Comparison of ENCODE assay signal across 10 cellular contexts in the genomic region with DNA sequence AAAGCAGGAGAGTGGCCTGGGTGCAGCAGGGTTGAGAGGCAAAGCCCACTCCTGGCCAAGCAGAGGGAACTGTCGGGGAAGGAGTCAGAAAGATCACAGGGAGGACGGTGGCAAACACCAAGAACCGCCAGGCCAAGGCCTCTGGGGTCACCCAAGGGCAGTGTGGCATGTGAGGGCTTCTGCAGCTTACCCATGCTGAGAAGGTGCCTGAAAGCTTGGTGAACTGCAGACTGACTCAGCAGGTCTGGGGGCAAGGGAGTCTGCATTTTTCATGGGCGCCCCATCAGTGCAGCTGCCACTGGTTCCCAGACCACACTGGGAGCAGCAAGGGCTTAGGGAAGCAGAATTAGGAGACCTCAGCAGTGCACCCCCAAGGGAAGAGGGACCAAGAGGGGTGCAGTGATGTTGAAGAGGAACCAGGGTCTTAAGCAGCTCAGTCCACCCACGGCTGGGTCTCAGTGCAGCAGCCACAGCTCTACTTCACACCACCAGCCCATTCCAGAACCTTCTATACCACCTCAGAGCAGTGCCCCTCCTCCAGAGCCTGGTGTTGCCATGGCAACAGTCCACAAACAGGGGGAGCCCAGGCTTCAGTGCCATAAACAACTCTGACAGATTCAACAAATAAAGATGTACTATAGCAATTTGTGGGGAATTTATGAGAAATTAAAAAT. TPM values are rescaled to one million over a fixed set of nuclear protein-coding genes. Genes with fewer than 3 reads are reported as not detected.
A peak's percentile ranks its signal among the peaks of the same experiment; 100 is the strongest.
DNase-seq lines count a peak whose midpoint lies in the region; ATAC-seq and TF ChIP-seq lines count a peak whose summit lies in the region.
"Had no signal": no experiment of that assay in that cellular context is flagged by ENCODE, and none has a peak within 500 bp of the region (broad histone marks: within the 10 kb centered on the region; RNA-seq: fewer than 3 reads in every experiment).

No MANE protein-coding gene starts in this region.

- dilution Hi-C loops in mammary epithelial cell (cut with HindIII; ENCODE audit: low sequenced_read_pairs): no loop called here

- no peaks in the 10 kb centered on the region for H3K9me3 ChIP-seq in CD8-positive, alpha-beta memory T cell (ENCODE audit: low read length)
- H3K9me3 ChIP-seq in T-helper 17 cell (ENCODE audit: control insufficient read depth, low read length, poor library complexity, severe bottlenecking) (no peaks in the 10 kb centered on the region), esophagus (ENCODE audit: control insufficient read depth in 2 of 2, insufficient read depth in 1 of 2, low read depth in 1 of 2, low read length in 1 of 2) (peaks cover 0 to 2% of the 10 kb centered on the region in 2 donors), mammary epithelial cell (replicated peaks; ENCODE audit: insufficient read depth, low read length) (no peaks in the 10 kb centered on the region)
- H3K9me3 ChIP-seq: MG63 had no signal

- peaks cover 32 to 45% (median 32%) of the 10 kb centered on the region in 3 donors for H3K4me1 Mint-ChIP-seq in CD8-positive, alpha-beta memory T cell
- peaks cover 18% of the 10 kb centered on the region for H3K4me1 Mint-ChIP-seq in T-helper 17 cell
- peaks cover 25 to 48% of the 10 kb centered on the region in 2 donors for H3K4me1 Mint-ChIP-seq in natural killer cell

- peak in 3 of 5 donors; percentile 27 to 65 (median 57) for DNase-seq in CD8-positive, alpha-beta memory T cell
- DNase-seq in T-helper 17 cell (no peak), natural killer cell (peak; percentile 45), mammary epithelial cell (no peak)
- DNase-seq: foreskin keratinocyte had no signal

- in situ Hi-C loops in mammary epithelial cell (cut with MboI; ENCODE audit: low sequenced_read_pairs in 2 of 2): no loop called here

- peak overlapping the region in 6 of 8 donors; percentile 10 to 76 (median 58) for H3K27ac Mint-ChIP-seq in CD8-positive, alpha-beta memory T cell
- H3K27ac Mint-ChIP-seq in T-helper 17 cell (peak overlapping the region; percentile 32), natural killer cell (peak overlapping the region; percentile 45 to 90)

- CTCF ChIA-PET in CD8-positive, alpha-beta memory T cell (lab: Charles Lee): no interaction called here
- CTCF ChIA-PET in mammary epithelial cell (lab: Charles Lee; ENCODE audit: low non-redundant PET): no interaction called here

- H3K27me3 Mint-ChIP-seq in CD8-positive, alpha-beta memory T cell: no peaks in the 10 kb centered on the region
- H3K27me3 Mint-ChIP-seq in T-helper 17 cell: no peaks in the 10 kb centered on the region
- H3K27me3 Mint-ChIP-seq in natural killer cell (ENCODE audit: low read depth in 2 of 2): no peaks in the 10 kb centered on the region

- intact Hi-C loops in natural killer cell (cut with micrococcal nuclease) (no loop called here), mammary epithelial cell (cut with micrococcal nuclease) (no loop called here)

- no TSS peak for BruUV-seq in mammary epithelial cell (replicated peaks; lab: Mats Ljungman, UMichigan)

- no peak overlapping the region for H3K4me3 Mint-ChIP-seq in CD8-positive, alpha-beta memory T cell
- no peak overlapping the region for H3K4me3 Mint-ChIP-seq in T-helper 17 cell
- no peak overlapping the region for H3K4me3 Mint-ChIP-seq in natural killer cell

- peaks cover 0 to 13% (median 3%) of the 10 kb centered on the region in 3 donors for H3K36me3 Mint-ChIP-seq in CD8-positive, alpha-beta memory T cell
- no peaks in the 10 kb centered on the region for H3K36me3 Mint-ChIP-seq in T-helper 17 cell (ENCODE audit: low read depth)
- H3K36me3 Mint-ChIP-seq in natural killer cell: no peaks in the 10 kb centered on the region

- no peaks in the 10 kb centered on the region for H4K20me1 ChIP-seq in mammary epithelial cell (ENCODE audit: insufficient read depth, low read length)

- H3K9ac ChIP-seq in mammary epithelial cell (ENCODE audit: insufficient read depth, low read length): no peak overlapping the region

- no peak for ATAC-seq in T-helper 17 cell
- peak; percentile 64 to 80 (median 77) for ATAC-seq in natural killer cell
- no peak for ATAC-seq in HG03175 (IDR thresholded peaks at IDR 0.05; ENCODE audit: unreplicated experiment)
- no peak for ATAC-seq in HG02588 (IDR thresholded peaks at IDR 0.05; ENCODE audit: unreplicated experiment)
- ATAC-seq in HG02610 (IDR thresholded peaks at IDR 0.05; ENCODE audit: unreplicated experiment): no peak
- ATAC-seq: foreskin keratinocyte had no signal

- peaks cover 9% of the 10 kb centered on the region for H3K4me1 ChIP-seq in CD8-positive, alpha-beta memory T cell (ENCODE audit: insufficient read depth, low read length)
- H3K4me1 ChIP-seq in esophagus (ENCODE audit: control insufficient read depth in 2 of 2, insufficient read depth in 2 of 2, low read length in 1 of 2): peaks cover 5 to 6% of the 10 kb centered on the region in 2 donors
- peaks cover 8% of the 10 kb centered on the region for H3K4me1 ChIP-seq in mammary epithelial cell (ENCODE audit: insufficient read depth, low read length)
- H3K4me1 ChIP-seq: foreskin keratinocyte had no signal

- no peaks in the 10 kb centered on the region for H3K9me3 Mint-ChIP-seq in CD8-positive, alpha-beta memory T cell
- no peaks in the 10 kb centered on the region for H3K9me3 Mint-ChIP-seq in natural killer cell

- peaks cover 45% of the 10 kb centered on the region for H3K79me2 ChIP-seq in mammary epithelial cell (ENCODE audit: insufficient read depth, low read length)

- H3K27me3 ChIP-seq in CD8-positive, alpha-beta memory T cell (ENCODE audit: insufficient read depth, low read length, poor library complexity, severe bottlenecking): no peaks in the 10 kb centered on the region
- H3K27me3 ChIP-seq in esophagus (ENCODE audit: control insufficient read depth in 1 of 2, insufficient read depth in 2 of 2, low read length in 2 of 2) (no peaks in the 10 kb centered on the region), mammary epithelial cell (ENCODE audit: insufficient read depth, low read length) (no peaks in the 10 kb centered on the region)
- H3K27me3 ChIP-seq: foreskin keratinocyte, MG63 had no signal

- no peaks in the 10 kb centered on the region for H3K36me3 ChIP-seq in CD8-positive, alpha-beta memory T cell (ENCODE audit: insufficient read depth, low read length)
- H3K36me3 ChIP-seq in esophagus (ENCODE audit: control insufficient read depth in 2 of 2, insufficient read depth in 2 of 2, low read length in 1 of 2) (peaks cover 0 to 6% of the 10 kb centered on the region in 2 donors), mammary epithelial cell (ENCODE audit: insufficient read depth, low read length) (no peaks in the 10 kb centered on the region)
- H3K36me3 ChIP-seq: MG63 had no signal

- WGBS in esophagus, 2 donors: 52 to 78% methylated on average over 5 of the region's 5 CpGs
- WGBS in mammary epithelial cell (ENCODE audit: low coverage, missing lambda C conversion rate): 100% methylated on average over 4 of the region's 5 CpGs

- H3K4me3 ChIP-seq in CD8-positive, alpha-beta memory T cell (ENCODE audit: low read length): no peak overlapping the region
- H3K4me3 ChIP-seq in esophagus (ENCODE audit: low read depth in 1 of 2, low read length in 2 of 2) (no peak overlapping the region), mammary epithelial cell (replicated peaks in 1 of 3; ENCODE audit: insufficient read depth in 1 of 3, low read depth in 2 of 3, low read length in 3 of 3) (no peak overlapping the region)
- H3K4me3 ChIP-seq: MG63 had no signal

- no peak overlapping the region for H2AFZ ChIP-seq in mammary epithelial cell (ENCODE audit: low read depth, low read length)

- TF ChIP-seq CTCF in natural killer cell (IDR thresholded peaks at IDR 0.05): no peak
- TF ChIP-seq CTCF in mammary epithelial cell (conservative IDR thresholded peaks at IDR 0.05 in 1 of 2, IDR thresholded peaks at IDR 0.05 in 1 of 2; ENCODE audit: extremely low read depth in 1 of 2, insufficient read depth in 1 of 2, low read depth in 1 of 2, low read length in 2 of 2): no peak

- POLR2A ChIA-PET in CD8-positive, alpha-beta memory T cell (lab: Charles Lee): no interaction called here

- no peak overlapping the region for H3K4me2 ChIP-seq in mammary epithelial cell (ENCODE audit: insufficient read depth, low read depth, low read length)

- H3K27ac ChIP-seq in CD8-positive, alpha-beta memory T cell (ENCODE audit: low read depth, low read length): no peak overlapping the region
- H3K27ac ChIP-seq in esophagus (ENCODE audit: low read depth in 2 of 2, low read length in 1 of 2) (peak overlapping the region; percentile 37 to 44), mammary epithelial cell (ENCODE audit: insufficient read depth, low read depth, low read length) (no peak overlapping the region)
- H3K27ac ChIP-seq: foreskin keratinocyte had no signal

RNA-seq across cellular contexts. Expression of a gene that starts 59.4 kb away (rescaled TPM):
- 10 to 100 TPM; 66.1 to 75.1 TPM for total RNA-seq in CD8-positive, alpha-beta memory T cell
- polyA plus RNA-seq in CD8-positive, alpha-beta memory T cell: 40.4 TPM
- total RNA-seq in T-helper 17 cell: 10 to 100 TPM; 29.4 to 36.1 TPM
- 10 to 100 TPM; 15.8 to 22.4 TPM for polyA plus RNA-seq in esophagus
- 10 to 100 TPM; 73.2 to 74.8 (median 74.4) TPM for total RNA-seq in natural killer cell
- total RNA-seq in mammary epithelial cell: 100 to 1,000 TPM in 1 of 2 donors, 10 to 100 TPM in 1; 38.8 to 104 TPM
- 80.2 TPM for polyA plus RNA-seq in mammary epithelial cell
- polyA minus RNA-seq in mammary epithelial cell: 163 TPM

Comparison
In these comparisons a context has a peak if more than half of its experiments do, and no peak if none do; other contexts are left out.
1. DNase-seq: peak in CD8-positive, alpha-beta memory T cell (3 of 5) and natural killer cell (single experiment); none in T-helper 17 cell (0 of 3) and mammary epithelial cell (single experiment).
2. H3K27ac ChIP-seq: peak in esophagus (2 of 2); none in CD8-positive, alpha-beta memory T cell (single experiment) and mammary epithelial cell (single experiment).
3. ATAC-seq: peak in natural killer cell (3 of 3); none in T-helper 17 cell (single experiment), HG03175 (single experiment), HG02588 (single experiment) and HG02610 (single experiment).
4. Peak in every context shown above with its lines, with median percentiles within 50 percentile points of each other: H3K27ac Mint-ChIP-seq.